8 cellular contexts compared by ENCODE assay signal in the genomic region with DNA sequence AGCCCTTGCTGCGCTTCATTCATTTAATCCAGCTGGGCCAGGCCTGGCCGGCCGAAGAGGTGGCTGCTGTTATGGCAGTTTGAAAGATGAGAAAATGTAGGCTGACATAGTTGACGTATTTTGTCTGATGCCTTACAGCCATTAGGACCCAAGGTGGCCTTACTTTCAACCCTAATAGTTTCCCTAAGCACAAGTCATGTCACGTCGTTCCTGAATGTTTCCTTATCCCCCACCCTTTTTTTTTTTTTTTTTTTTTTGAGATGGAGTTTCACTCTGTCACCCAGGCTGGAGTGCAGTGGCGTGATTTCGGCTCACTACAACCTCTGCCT. TPM values are rescaled to one million over a fixed set of nuclear protein-coding genes. Genes with fewer than 3 reads are reported as not detected.
DNase-seq lines count a peak whose midpoint lies in the region; TF ChIP-seq lines count a peak whose summit lies in the region.

No MANE protein-coding gene starts in this region.

- H3K36me3 ChIP-seq in hepatocyte (replicated peaks; ENCODE audit: insufficient read depth, low read depth) (no peaks in the 10 kb centered on the region), spleen (peaks cover 0 to 7% (median 0%) of the 10 kb centered on the region in 6 donors)

- peaks cover 16% of the 10 kb centered on the region for H4K20me1 ChIP-seq in hepatocyte (ENCODE audit: insufficient read depth, poor library complexity, severe bottlenecking)

- H3K4me3 Mint-ChIP-seq in activated CD4-positive, alpha-beta memory T cell treated with anti-CD3 and anti-CD28 coated beads for 36 hours = peak overlapping the region; percentile 98

- H3K9me3 Mint-ChIP-seq in activated CD4-positive, alpha-beta memory T cell treated with anti-CD3 and anti-CD28 coated beads for 36 hours = no peaks in the 10 kb centered on the region

- no peak for TF ChIP-seq CTCF in hepatocyte (IDR thresholded peaks at IDR 0.05; ENCODE audit: poor library complexity)
- TF ChIP-seq CTCF in spleen (IDR thresholded peaks at IDR 0.05 in 8 of 11, conservative IDR thresholded peaks at IDR 0.05 in 3 of 11) = peak in 3 of 11 experiments; percentile 7 to 38 (median 10)

- no peak for TF ChIP-seq POLR2A in spleen (IDR thresholded peaks at IDR 0.05)

- CTCF ChIA-PET in HEK293T (lab: Yijun Ruan, JAX) = interaction anchor here (0.6 kb wide), 1 partner anchor 1314 kb away, joined by 8 read pairs; no protein-coding TSS in a partner anchor
- CTCF ChIA-PET in activated CD4-positive, alpha-beta memory T cell treated with anti-CD3 and anti-CD28 coated beads for 36 hours (lab: Charles Lee) = interaction anchor here (0.7 to 1.0 kb wide), 4 partner anchors 13 to 38 kb away, joined by 3 to 5 read pairs (median 4); no protein-coding TSS in a partner anchor

- DNase-seq in HEK293T (ENCODE audit: extremely low spot score) = no peak
- no peak for DNase-seq in activated CD4-positive, alpha-beta memory T cell treated with anti-CD3 and anti-CD28 coated beads for 36 hours
- DNase-seq in hepatocyte (ENCODE audit: low spot score) = no peak
- no peak for DNase-seq in spleen
- DNase-seq in NCI-H2029 (lab: John Stamatoyannopoulos, UW) = no peak
- DNase-seq in HT-29 (ENCODE audit: low spot score) = no peak
- DNase-seq in H4 (ENCODE audit: low spot score) = no peak
- no peak for DNase-seq in NOMO-1 treated with dmso at 0.1 percent for 144 hours (lab: John Stamatoyannopoulos, UW; ENCODE audit: unreplicated experiment)

- peaks cover 19% of the 10 kb centered on the region for H3K36me3 Mint-ChIP-seq in activated CD4-positive, alpha-beta memory T cell treated with anti-CD3 and anti-CD28 coated beads for 36 hours

- H3K4me3 ChIP-seq in hepatocyte (no peak overlapping the region), spleen (peak overlapping the region; percentile 73 to 95 (median 88))

- H3K27me3 ChIP-seq in hepatocyte (no peaks in the 10 kb centered on the region), spleen (replicated peaks in 1 of 7) (no peaks in the 10 kb centered on the region)

- no peaks in the 10 kb centered on the region for H3K27me3 Mint-ChIP-seq in activated CD4-positive, alpha-beta memory T cell treated with anti-CD3 and anti-CD28 coated beads for 36 hours

- H3K9me2 ChIP-seq in hepatocyte (replicated peaks; ENCODE audit: insufficient read depth) = no peaks in the 10 kb centered on the region

- H2AFZ ChIP-seq in hepatocyte = peak overlapping the region; percentile 65

- H3K27ac Mint-ChIP-seq in activated CD4-positive, alpha-beta memory T cell treated with anti-CD3 and anti-CD28 coated beads for 36 hours = peak overlapping the region; percentile 88

- H3K4me1 ChIP-seq in hepatocyte (ENCODE audit: insufficient read depth) (peaks cover 9% of the 10 kb centered on the region), spleen (peaks cover 5 to 38% (median 24%) of the 10 kb centered on the region in 6 donors)

- peaks cover 36% of the 10 kb centered on the region for H3K4me1 Mint-ChIP-seq in activated CD4-positive, alpha-beta memory T cell treated with anti-CD3 and anti-CD28 coated beads for 36 hours (ENCODE audit: low read depth)

- H3K79me2 ChIP-seq in hepatocyte = peaks cover 44% of the 10 kb centered on the region

- H3K9me3 ChIP-seq in hepatocyte (ENCODE audit: low read depth) = no peaks in the 10 kb centered on the region
- no peaks in the 10 kb centered on the region for H3K9me3 ChIP-seq in spleen

- WGBS in hepatocyte (ENCODE audit: low lambda C conversion rate, missing lambda C conversion rate) = 34% methylated on average over 8 of the region's 8 CpGs
- WGBS in spleen, 5 donors = 36 to 41% (median 38%) methylated on average over 8 of the region's 8 CpGs

- peak overlapping the region; percentile 33 for H3K27ac ChIP-seq in hepatocyte
- peak overlapping the region in 7 of 8 donors; percentile 60 to 85 (median 68) for H3K27ac ChIP-seq in spleen

- intact Hi-C loops in activated CD4-positive, alpha-beta memory T cell treated with anti-CD3 and anti-CD28 coated beads for 36 hours (cut with micrococcal nuclease) = loop anchor here (1.0 to 5.0 kb wide), 4 partner anchors 104 to 605 kb away; partner anchors contain the start of genes CFAP20 and GINS3
- intact Hi-C loops in spleen (cut with DNase I; ENCODE audit: low total_unique reads) = no loop called here

- POLR2A ChIA-PET in HEK293T (lab: Yijun Ruan, JAX) = interaction anchor here (0.8 kb wide), 1 partner anchor 50 kb away, joined by 3 read pairs; the partner anchor contains the start of gene SLC38A7
- POLR2A ChIA-PET in activated CD4-positive, alpha-beta memory T cell treated with anti-CD3 and anti-CD28 coated beads for 36 hours (lab: Charles Lee) = no interaction called here

- peak overlapping the region; percentile 96 for H3K4me2 ChIP-seq in hepatocyte

TF ChIP-seq in HEK293T, 16 proteins besides CTCF, POLR2A, EP300 and RAD21:
- peak; percentile 63 for TF ChIP-seq ZNF384 (IDR thresholded peaks at IDR 0.05)
- TF ChIP-seq ARNT (IDR thresholded peaks at IDR 0.05) = no peak

RNA-seq across cellular contexts. Expression of gene GOT2, which starts 0.3 kb away (rescaled TPM):
- total RNA-seq in activated CD4-positive, alpha-beta memory T cell treated with anti-CD3 and anti-CD28 coated beads for 36 hours = 100 to 1,000 TPM; 125 to 127 TPM
- total RNA-seq in hepatocyte = 63.0 and 83.8 TPM in 2 replicates
- 87.9 and 103 TPM in 2 replicates for polyA plus RNA-seq in hepatocyte
- total RNA-seq in spleen = 10 to 100 TPM; 39.0 to 59.2 (median 41.1) TPM
- 10 to 100 TPM; 26.8 to 42.6 (median 30.1) TPM for polyA plus RNA-seq in spleen
- 59.0 and 62.6 TPM in 2 replicates for total RNA-seq in HT-29 (2014; rRNA removed; shearing (Covaris generic))
- 59.5 and 91.4 TPM in 2 replicates for total RNA-seq in H4 (2014; rRNA removed; shearing (Covaris generic))

RNA-seq across cellular contexts. Expression of gene SLC38A7, which starts 49.9 kb away (rescaled TPM):
- total RNA-seq in activated CD4-positive, alpha-beta memory T cell treated with anti-CD3 and anti-CD28 coated beads for 36 hours = 1 to 10 TPM; 5.0 to 5.4 TPM
- total RNA-seq in hepatocyte (22.3 and 36.7 TPM in 2 replicates), spleen (10 to 100 TPM; 18.1 to 29.5 (median 25.5) TPM)
- polyA plus RNA-seq in hepatocyte (25.7 and 32.5 TPM in 2 replicates), spleen (10 to 100 TPM in 1 of 3 donors, 1 to 10 TPM in 2; 2.9 to 10.0 (median 6.6) TPM)
- total RNA-seq in HT-29 (2014; rRNA removed; shearing (Covaris generic)) = 11.0 and 21.6 TPM in 2 replicates
- 7.0 and 23.7 TPM in 2 replicates for total RNA-seq in H4 (2014; rRNA removed; shearing (Covaris generic))
